19 cellular contexts compared by ENCODE assay signal in genomic region chr13:45554604-45555109, GRCh38.
DNase-seq lines count a peak whose midpoint lies in the region; ATAC-seq and TF ChIP-seq lines count a peak whose summit lies in the region.
"Had no signal": no experiment of that assay in that cellular context is flagged by ENCODE, and none has a peak within 500 bp of the region (broad histone marks: within the 10 kb centered on the region; RNA-seq: fewer than 3 reads in every experiment).

No MANE protein-coding gene starts in this region.

- TF ChIP-seq CTCF in PC-3 (conservative IDR thresholded peaks at IDR 0.05; ENCODE audit: low read depth, low read length) = no peak
- TF ChIP-seq CTCF in mucosa of descending colon (IDR thresholded peaks at IDR 0.05) = no peak

- H2AFZ ChIP-seq in Karpas-422 (ENCODE audit: low read length) = no peak overlapping the region
- H2AFZ ChIP-seq in PC-3 (ENCODE audit: low read length) = no peak overlapping the region

- H3K27ac ChIP-seq in Karpas-422 (ENCODE audit: low read length) = no peak overlapping the region
- no peak overlapping the region for H3K27ac ChIP-seq in PC-3 (ENCODE audit: low read length)
- H3K27ac ChIP-seq: 22Rv1; A549; BLaER1 treated with 17β-estradiol and CSF1 and Interleukin-3, amounts not matched to agents 10 nM and 100 nM; C4-2B had no signal

- H3K4me2 ChIP-seq in Karpas-422 (ENCODE audit: low read depth, low read length, poor library complexity, severe bottlenecking) = no peak overlapping the region
- H3K4me2 ChIP-seq in PC-3 (ENCODE audit: low read length) = no peak overlapping the region
- H3K4me2 ChIP-seq: A549; BLaER1 treated with 17β-estradiol and CSF1 and Interleukin-3, amounts not matched to agents 10 nM and 100 nM had no signal

- no peaks in the 10 kb centered on the region for H3K27me3 ChIP-seq in Karpas-422 (ENCODE audit: low read length)
- H3K27me3 ChIP-seq in PC-3 (ENCODE audit: low read length) = no peaks in the 10 kb centered on the region
- H3K27me3 ChIP-seq: BLaER1 treated with 17β-estradiol and CSF1 and Interleukin-3, amounts not matched to agents 10 nM and 100 nM had no signal

- DNase-seq in Karpas-422 = peak; percentile 26
- no peak for DNase-seq in PC-3
- no peak for DNase-seq in left colon
- DNase-seq in mucosa of descending colon = no peak
- no peak for DNase-seq in NK-92 treated with Interleukin-12 subunit alpha and Interleukin-12 subunit beta, amount 100 ng/mL, for 24 hours (lab: John Stamatoyannopoulos, UW)
- DNase-seq in superior temporal gyrus (ENCODE audit: extremely low spot score) = no peak
- no peak for DNase-seq in NCI-H1694 (lab: John Stamatoyannopoulos, UW)
- DNase-seq: AML-193; Caco-2; Calu3; CD4-positive, alpha-beta T cell; CD8-positive, alpha-beta T cell; DMS79 treated with DMSO at 0.1 percent for 48 hours; GF-D8 had no signal

- POLR2A ChIA-PET in PC-3 (lab: Charles Lee; ENCODE audit: unreplicated experiment) = interaction anchor here (0.5 kb wide), 1 partner anchor 472 kb away, joined by 3 read pairs; no protein-coding TSS in a partner anchor

- H3K9me2 ChIP-seq in Karpas-422 (replicated peaks; ENCODE audit: insufficient read depth, low read length) (no peaks in the 10 kb centered on the region), PC-3 (replicated peaks; ENCODE audit: low read length) (no peaks in the 10 kb centered on the region)

- H3K9ac ChIP-seq in Karpas-422 (ENCODE audit: low read length) (no peak overlapping the region), PC-3 (ENCODE audit: low read length) (no peak overlapping the region)
- H3K9ac ChIP-seq: BLaER1 treated with 17β-estradiol and CSF1 and Interleukin-3, amounts not matched to agents 10 nM and 100 nM had no signal

- H3K9me3 ChIP-seq in Karpas-422 (ENCODE audit: low read length) (no peaks in the 10 kb centered on the region), PC-3 (ENCODE audit: low read length) (no peaks in the 10 kb centered on the region), mucosa of descending colon (no peaks in the 10 kb centered on the region)
- H3K9me3 ChIP-seq: A549, Caco-2 had no signal

- H4K20me1 ChIP-seq in Karpas-422 (ENCODE audit: insufficient read depth, low read depth, low read length) = no peaks in the 10 kb centered on the region
- H4K20me1 ChIP-seq in PC-3 (ENCODE audit: low read length) = no peaks in the 10 kb centered on the region
- H4K20me1 ChIP-seq: BLaER1 treated with 17β-estradiol and CSF1 and Interleukin-3, amounts not matched to agents 10 nM and 100 nM had no signal

- intact Hi-C loops in PC-3 (cut with micrococcal nuclease) (no loop called here), left colon (cut with DNase I, micrococcal nuclease) (no loop called here), mucosa of descending colon (cut with DNase I, micrococcal nuclease) (no loop called here)

- no TSS peak for BruUV-seq in PC-3 (replicated peaks; lab: Mats Ljungman, UMichigan)

- no peaks in the 10 kb centered on the region for H3K79me2 ChIP-seq in Karpas-422 (ENCODE audit: low read length)
- H3K79me2 ChIP-seq in PC-3 (ENCODE audit: low read length) = no peaks in the 10 kb centered on the region

- no peaks in the 10 kb centered on the region for H3F3A ChIP-seq in PC-3 (ENCODE audit: low read length, unreplicated experiment)

- no peaks in the 10 kb centered on the region for H3K4me1 ChIP-seq in Karpas-422 (ENCODE audit: low read length)
- H3K4me1 ChIP-seq in PC-3 (ENCODE audit: insufficient read depth, low read length) = no peaks in the 10 kb centered on the region
- no peaks in the 10 kb centered on the region for H3K4me1 ChIP-seq in mucosa of descending colon (ENCODE audit: low read depth)
- H3K4me1 ChIP-seq: A549; BLaER1 treated with 17β-estradiol and CSF1 and Interleukin-3, amounts not matched to agents 10 nM and 100 nM; Caco-2 had no signal

- no peak overlapping the region for H3K4me3 ChIP-seq in Karpas-422 (ENCODE audit: low read length)
- no peak overlapping the region for H3K4me3 ChIP-seq in PC-3 (ENCODE audit: low read length)
- no peak overlapping the region for H3K4me3 ChIP-seq in mucosa of descending colon
- H3K4me3 ChIP-seq: A549; BLaER1 treated with 17β-estradiol and CSF1 and Interleukin-3, amounts not matched to agents 10 nM and 100 nM had no signal

- H3K36me3 ChIP-seq in Karpas-422 (ENCODE audit: insufficient read depth, low read length) = no peaks in the 10 kb centered on the region
- no peaks in the 10 kb centered on the region for H3K36me3 ChIP-seq in PC-3 (ENCODE audit: low read depth, low read length)
- no peaks in the 10 kb centered on the region for H3K36me3 ChIP-seq in mucosa of descending colon (ENCODE audit: low read depth)
- H3K36me3 ChIP-seq: BLaER1 treated with 17β-estradiol and CSF1 and Interleukin-3, amounts not matched to agents 10 nM and 100 nM had no signal

- CTCF ChIA-PET in PC-3 (lab: Charles Lee) = no interaction called here

- ATAC-seq in PC-3 = peak; percentile 55
- ATAC-seq in left colon = peak; percentile 54
- ATAC-seq in mucosa of descending colon = peak; percentile 19
- ATAC-seq in GM21381 (IDR thresholded peaks at IDR 0.05; ENCODE audit: unreplicated experiment) = no peak
- ATAC-seq: A549; CD8-positive, alpha-beta T cell had no signal
